Comparison of ENCODE assay signal across 8 cellular contexts in the genomic region with DNA sequence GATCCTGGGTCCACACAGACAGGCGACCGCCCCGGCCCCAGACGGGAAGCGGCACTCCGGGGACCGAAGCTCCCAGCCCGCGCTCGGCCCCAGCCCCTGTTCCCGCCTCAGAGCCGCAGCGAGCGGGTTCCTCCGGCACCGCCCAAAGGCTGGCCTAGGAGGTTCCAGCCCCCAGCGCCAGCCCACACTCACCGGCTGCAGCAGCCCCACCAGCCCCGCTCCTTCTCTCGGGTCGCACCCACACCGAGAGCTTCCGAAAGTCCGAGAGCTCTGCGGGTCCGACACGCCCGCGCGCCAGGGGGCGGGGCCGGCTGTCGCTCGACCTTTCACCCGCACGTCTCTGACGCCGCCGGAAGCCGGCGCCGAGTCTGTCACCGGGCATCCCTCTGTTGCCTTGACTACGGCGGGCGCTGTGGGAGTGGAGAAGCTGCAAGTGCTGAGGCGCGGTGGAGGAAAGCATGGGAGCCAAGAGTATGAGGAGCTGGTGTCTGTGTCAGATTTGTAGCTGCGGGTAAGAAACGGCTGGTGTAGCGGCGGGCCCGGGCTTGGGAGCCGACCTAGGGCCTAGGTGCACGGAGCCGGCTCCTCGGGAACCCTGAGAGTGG. TPM values are rescaled to one million over a fixed set of nuclear protein-coding genes. Genes with fewer than 3 reads are reported as not detected.
DNase-seq lines count a peak whose midpoint lies in the region; ATAC-seq and TF ChIP-seq lines count a peak whose summit lies in the region.

A gene (minus strand): TSS at position 313 of the 605 bp plus-strand sequence. CDS start 956 bp downstream, outside the sequence.
A gene with protein sequence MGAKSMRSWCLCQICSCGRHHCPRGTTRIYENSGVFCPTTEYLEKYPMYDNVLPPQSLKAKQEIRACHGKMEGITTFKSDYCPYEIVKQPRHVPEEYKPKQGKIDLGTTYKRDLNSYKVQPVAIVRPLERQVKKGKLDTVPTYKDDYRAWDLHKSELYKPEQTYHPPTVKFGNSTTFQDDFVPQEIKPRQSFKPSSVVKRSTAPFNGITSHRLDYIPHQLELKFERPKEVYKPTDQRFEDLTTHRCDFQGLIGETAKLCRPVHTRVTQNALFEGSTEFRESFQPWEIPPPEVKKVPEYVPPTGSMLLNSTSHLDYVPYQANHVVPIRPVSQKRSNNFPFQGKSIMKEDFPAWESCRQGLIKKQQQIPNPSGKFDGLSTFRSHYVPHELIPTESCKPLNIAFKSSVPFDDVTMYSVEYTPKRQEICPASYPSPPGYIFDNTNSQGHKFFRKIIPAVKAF (plus strand): TSS at position 397 of the 605 bp plus-strand sequence. CDS start 62 bp downstream, at position 459.

- H3K36me3 Mint-ChIP-seq in CD4-positive, CD25-positive, alpha-beta regulatory T cell: peaks cover 9% of the 10 kb centered on the region
- peaks cover 9% of the 10 kb centered on the region for H3K36me3 Mint-ChIP-seq in activated CD8-positive, alpha-beta T cell treated with anti-CD3 and anti-CD28 coated beads for 36 hours (ENCODE audit: low read depth)

- peaks cover 14 to 54% (median 34%) of the 10 kb centered on the region in 4 donors for H3K4me1 Mint-ChIP-seq in CD4-positive, CD25-positive, alpha-beta regulatory T cell
- H3K4me1 Mint-ChIP-seq in activated CD8-positive, alpha-beta T cell treated with anti-CD3 and anti-CD28 coated beads for 36 hours (ENCODE audit: low read depth): peaks cover 27% of the 10 kb centered on the region

- H3K27ac ChIP-seq in CD4-positive, CD25-positive, alpha-beta regulatory T cell (ENCODE audit: insufficient read depth, low read length, poor library complexity, severe bottlenecking): peak within 1 kb of the TSS; percentile 70
- peak within 1 kb of the TSS; percentile 89 to 90 for H3K27ac ChIP-seq in lung (ENCODE audit: low read depth in 1 of 2, low read length in 1 of 2)

- CTCF ChIA-PET in activated CD8-positive, alpha-beta T cell treated with anti-CD3 and anti-CD28 coated beads for 36 hours (lab: Charles Lee): interaction anchor here (1.2 kb wide), 1 partner anchor 268 kb away, joined by 4 read pairs; no protein-coding TSS in a partner anchor

- ATAC-seq in CD4-positive, CD25-positive, alpha-beta regulatory T cell (ENCODE audit: low read depth in 2 of 2): peak; percentile 95 to 98
- ATAC-seq in GM19397 (IDR thresholded peaks at IDR 0.05; ENCODE audit: unreplicated experiment): peak; percentile 97
- ATAC-seq in HG03565 (IDR thresholded peaks at IDR 0.05; ENCODE audit: unreplicated experiment): peak; percentile 92
- peak; percentile 92 for ATAC-seq in activated CD8-positive, alpha-beta T cell treated with anti-CD3 and anti-CD28 coated beads for 36 hours
- ATAC-seq in lung (ENCODE audit: insufficient read depth, low FRiP score): peak; percentile 97

- peak; percentile 83 to 93 (median 89) for DNase-seq in CD4-positive, CD25-positive, alpha-beta regulatory T cell
- DNase-seq in NCI-H82 (lab: John Stamatoyannopoulos, UW) (peak; percentile 90), lung (ENCODE audit: low spot score) (peak; percentile 95)
- peak; percentile 97 for DNase-seq in activated CD8-positive, alpha-beta T cell treated with anti-CD3 and anti-CD28 coated beads for 36 hours
- DNase-seq in effector CD4-positive, alpha-beta T cell: peak; percentile 89
- peak; percentile 80 to 88 (median 83) for DNase-seq in stimulated activated CD4-positive, alpha-beta T cell treated with anti-CD3 and anti-CD28 coated beads, TNF-alpha, amount 100 ng/mL, for 4 hours (ENCODE audit: low read depth in 3 of 3)

- no peak for TF ChIP-seq CTCF in activated CD8-positive, alpha-beta T cell treated with anti-CD3 and anti-CD28 coated beads for 36 hours (IDR thresholded peaks at IDR 0.05)
- no peak for TF ChIP-seq CTCF in lung (IDR thresholded peaks at IDR 0.05; ENCODE audit: control extremely low read depth, extremely low read depth)

- H3K27me3 ChIP-seq in CD4-positive, CD25-positive, alpha-beta regulatory T cell (ENCODE audit: control insufficient read depth, insufficient read depth, low read length): no peaks in the 10 kb centered on the region
- H3K27me3 ChIP-seq in lung (ENCODE audit: control insufficient read depth, insufficient read depth): no peaks in the 10 kb centered on the region

- peak within 1 kb of the TSS; percentile 92 to 97 (median 96) for H3K4me3 Mint-ChIP-seq in CD4-positive, CD25-positive, alpha-beta regulatory T cell
- H3K4me3 Mint-ChIP-seq in activated CD8-positive, alpha-beta T cell treated with anti-CD3 and anti-CD28 coated beads for 36 hours: peak within 1 kb of the TSS; percentile 87

- peaks cover 5% of the 10 kb centered on the region for H3K36me3 ChIP-seq in CD4-positive, CD25-positive, alpha-beta regulatory T cell (ENCODE audit: control insufficient read depth, insufficient read depth, low read length)
- H3K36me3 ChIP-seq in lung (ENCODE audit: control insufficient read depth in 2 of 2, insufficient read depth in 2 of 2, low read length in 2 of 2): peaks cover 4 to 7% of the 10 kb centered on the region in 2 donors

- H3K27ac Mint-ChIP-seq in CD4-positive, CD25-positive, alpha-beta regulatory T cell: peak within 1 kb of the TSS; percentile 82 to 91 (median 91)
- H3K27ac Mint-ChIP-seq in activated CD8-positive, alpha-beta T cell treated with anti-CD3 and anti-CD28 coated beads for 36 hours: peak within 1 kb of the TSS; percentile 91

- intact Hi-C loops in activated CD8-positive, alpha-beta T cell treated with anti-CD3 and anti-CD28 coated beads for 36 hours (cut with micrococcal nuclease): loop anchor here (10.0 kb wide), 1 partner anchor 72 kb away; no protein-coding TSS in a partner anchor

- H3K4me3 ChIP-seq in CD4-positive, CD25-positive, alpha-beta regulatory T cell (ENCODE audit: low read depth, low read length): peak within 1 kb of the TSS; percentile 83
- peak within 1 kb of the TSS; percentile 96 for H3K4me3 ChIP-seq in lung

- H3K27me3 Mint-ChIP-seq in CD4-positive, CD25-positive, alpha-beta regulatory T cell: peaks cover 10% of the 10 kb centered on the region
- no peaks in the 10 kb centered on the region for H3K27me3 Mint-ChIP-seq in activated CD8-positive, alpha-beta T cell treated with anti-CD3 and anti-CD28 coated beads for 36 hours

- POLR2A ChIA-PET in activated CD8-positive, alpha-beta T cell treated with anti-CD3 and anti-CD28 coated beads for 36 hours (lab: Charles Lee): interaction anchor here (0.9 kb wide), 1 partner anchor 15 kb away, joined by 4 read pairs; no protein-coding TSS in a partner anchor

- H3K4me1 ChIP-seq in CD4-positive, CD25-positive, alpha-beta regulatory T cell (ENCODE audit: control insufficient read depth, insufficient read depth, low read length, poor library complexity, severe bottlenecking): peaks cover 6% of the 10 kb centered on the region
- H3K4me1 ChIP-seq in lung (ENCODE audit: control insufficient read depth in 2 of 2, insufficient read depth in 2 of 2, low read length in 2 of 2): peaks cover 1 to 11% of the 10 kb centered on the region in 2 donors

- WGBS in lung, 2 donors: 0% methylated on average over 57 of the region's 57 CpGs

- H3K9me3 Mint-ChIP-seq in CD4-positive, CD25-positive, alpha-beta regulatory T cell: no peaks in the 10 kb centered on the region
- H3K9me3 Mint-ChIP-seq in activated CD8-positive, alpha-beta T cell treated with anti-CD3 and anti-CD28 coated beads for 36 hours: no peaks in the 10 kb centered on the region

- H3K9me3 ChIP-seq in CD4-positive, CD25-positive, alpha-beta regulatory T cell (ENCODE audit: control insufficient read depth in 2 of 2, low read length in 2 of 2): no peaks in the 10 kb centered on the region
- H3K9me3 ChIP-seq in lung (ENCODE audit: control insufficient read depth in 2 of 2, insufficient read depth in 1 of 2, low read length in 1 of 2): no peaks in the 10 kb centered on the region

RNA-seq across cellular contexts. Expression of the first gene that starts in this region (rescaled TPM):
- 11.6 TPM for total RNA-seq in CD4-positive, CD25-positive, alpha-beta regulatory T cell
- polyA plus RNA-seq in CD4-positive, CD25-positive, alpha-beta regulatory T cell: 10 to 100 TPM; 15.1 to 18.2 (median 16.5) TPM
- total RNA-seq in activated CD8-positive, alpha-beta T cell treated with anti-CD3 and anti-CD28 coated beads for 36 hours: 10 to 100 TPM; 23.7 to 25.6 TPM
- 10 to 100 TPM; 14.4 to 22.9 TPM for total RNA-seq in lung
- polyA plus RNA-seq in lung: 1 to 10 TPM; 4.1 to 8.7 TPM

RNA-seq across cellular contexts. Expression of the second gene that starts in this region (rescaled TPM):
- not detected for total RNA-seq in CD4-positive, CD25-positive, alpha-beta regulatory T cell
- 1 to 10 TPM in 1 of 4 donors, under 1 TPM in 1, not detected in 2; 0.34 to 7.4 TPM for polyA plus RNA-seq in CD4-positive, CD25-positive, alpha-beta regulatory T cell
- 1 to 10 TPM; 1.1 to 2.8 TPM for total RNA-seq in activated CD8-positive, alpha-beta T cell treated with anti-CD3 and anti-CD28 coated beads for 36 hours
- 10 to 100 TPM; 45.7 to 54.0 TPM for total RNA-seq in lung
- 10 to 100 TPM in 1 of 2 donors, 1 to 10 TPM in 1; 5.9 to 13.5 TPM for polyA plus RNA-seq in lung

Comparison
In these comparisons a context has a peak if more than half of its experiments do, and no peak if none do; other contexts are left out.
1. Peak in every context shown above with its lines: DNase-seq, ATAC-seq, H3K4me3 ChIP-seq and H3K27ac ChIP-seq.
2. RNA of the second gene that starts in this region (total RNA-seq): 45.7 to 54.0 TPM in lung; 1.1 to 2.8 TPM in activated CD8-positive, alpha-beta T cell treated with anti-CD3 and anti-CD28 coated beads for 36 hours and not detected in CD4-positive, CD25-positive, alpha-beta regulatory T cell (single experiment); every median in the first group is over 10 times any median in the second.